12 cellular contexts compared by ENCODE assay signal in the genomic region with DNA sequence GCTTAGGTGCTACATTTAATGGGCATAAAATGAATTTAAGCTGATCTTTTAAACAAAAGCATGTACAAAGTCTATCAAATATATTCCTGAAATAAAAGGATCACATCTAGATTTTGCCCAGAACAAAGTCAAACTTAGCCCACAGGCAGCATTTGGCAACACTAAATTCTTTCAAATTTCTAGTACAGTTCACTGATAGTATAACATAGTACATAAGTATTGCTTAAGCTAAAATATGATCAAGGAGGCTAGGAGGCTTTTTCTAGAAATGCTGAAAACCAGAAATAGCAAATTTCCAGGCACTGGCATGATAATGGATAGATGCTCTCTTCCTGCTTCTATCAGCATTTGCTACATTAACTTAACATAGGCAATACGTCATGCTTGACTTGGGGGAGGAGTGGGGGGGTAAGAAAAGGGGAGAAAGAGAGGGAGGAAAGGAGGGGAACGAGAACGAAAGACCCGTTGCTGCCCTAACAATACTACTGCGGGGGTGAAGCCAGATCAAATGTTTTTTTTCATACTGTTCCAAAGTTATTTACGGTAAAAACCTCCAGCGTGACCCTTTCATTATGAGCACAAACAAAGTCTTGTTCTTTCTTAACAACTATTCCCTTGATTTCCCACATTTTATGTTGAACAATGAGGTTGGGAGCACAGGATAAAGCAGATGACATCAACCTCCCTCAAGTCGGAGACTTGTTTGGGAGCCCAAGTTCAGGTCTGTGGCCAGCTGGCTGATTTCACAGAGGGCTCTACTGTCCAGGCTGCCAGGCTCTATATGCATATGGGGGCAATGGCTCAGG. TPM values are rescaled to one million over a fixed set of nuclear protein-coding genes. Genes with fewer than 3 reads are reported as not detected.
DNase-seq lines count a peak whose midpoint lies in the region; ATAC-seq and TF ChIP-seq lines count a peak whose summit lies in the region.
"Had no signal": no experiment of that assay in that cellular context is flagged by ENCODE, and none has a peak within 500 bp of the region (broad histone marks: within the 10 kb centered on the region; RNA-seq: fewer than 3 reads in every experiment).

No MANE protein-coding gene starts in this region.

- H3K9me3 ChIP-seq in right cardiac atrium (ENCODE audit: control insufficient read depth, low read length) = no peaks in the 10 kb centered on the region
- no peaks in the 10 kb centered on the region for H3K9me3 ChIP-seq in GM23248 (ENCODE audit: low read depth)

- no peaks in the 10 kb centered on the region for H3K27me3 Mint-ChIP-seq in brain
- H3K27me3 Mint-ChIP-seq in activated CD4-positive, alpha-beta T cell treated with anti-CD3 and anti-CD28 coated beads, Interleukin-2, amount 10 ng/mL, durations not matched to agents 7 days and 5 days = no peaks in the 10 kb centered on the region
- H3K27me3 Mint-ChIP-seq: effector memory CD8-positive, alpha-beta T cell; natural killer cell treated with Interleukin-12 subunit alpha and Interleukin-12 subunit beta and Interleukin-15 and Interleukin-18, amount 100 ng/mL, for 72 hours had no signal

- H3K4me3 Mint-ChIP-seq in brain = peak overlapping the region in 4 of 5 experiments; percentile 39 to 69 (median 56)
- no peak overlapping the region for H3K4me3 Mint-ChIP-seq in activated CD4-positive, alpha-beta T cell treated with anti-CD3 and anti-CD28 coated beads, Interleukin-2, amount 10 ng/mL, durations not matched to agents 7 days and 5 days
- H3K4me3 Mint-ChIP-seq: effector memory CD8-positive, alpha-beta T cell; natural killer cell treated with Interleukin-12 subunit alpha and Interleukin-12 subunit beta and Interleukin-15 and Interleukin-18, amount 100 ng/mL, for 72 hours had no signal

- H2AFZ ChIP-seq in GM23248 = no peak overlapping the region

- 41% methylated on average over 8 of the region's 8 CpGs for WGBS in right cardiac atrium
- WGBS in GM23248 (ENCODE audit: low coverage in 1 of 2, low lambda C conversion rate in 2 of 2, missing lambda C conversion rate in 2 of 2), 2 experiments = 67 to 73% methylated on average over 8 of the region's 8 CpGs

- peak; percentile 61 to 69 for ATAC-seq in right cardiac atrium
- ATAC-seq in HG02642 (IDR thresholded peaks at IDR 0.05; ENCODE audit: poor library complexity, unreplicated experiment) = no peak
- ATAC-seq: effector memory CD8-positive, alpha-beta T cell; natural killer cell treated with Interleukin-12 subunit alpha and Interleukin-12 subunit beta and Interleukin-15 and Interleukin-18, amount 100 ng/mL, for 72 hours had no signal

- peak; percentile 16 for DNase-seq in G401 (ENCODE audit: low spot score)
- peak in 1 of 3 donors; percentile 62 for DNase-seq in right cardiac atrium
- peak; percentile 56 to 96 (median 70) for DNase-seq in posterior cingulate gyrus
- no peak for DNase-seq in activated CD4-positive, alpha-beta T cell treated with anti-CD3 and anti-CD28 coated beads, Interleukin-2, amount 10 ng/mL, durations not matched to agents 7 days and 5 days
- DNase-seq in hepatic stellate cell (ENCODE audit: low spot score) = no peak
- no peak for DNase-seq in GM23248
- DNase-seq: activated gamma-delta T cell treated with Interleukin-2 at 50 U/mL for 16 hours; effector memory CD8-positive, alpha-beta T cell; stimulated activated CD4-positive, alpha-beta T cell treated with anti-CD3 and anti-CD28 coated beads, Interleukin-2, amount 100 ng/mL, for 48 hours had no signal

- CTCF ChIA-PET in activated CD4-positive, alpha-beta T cell treated with anti-CD3 and anti-CD28 coated beads, Interleukin-2, amount 10 ng/mL, durations not matched to agents 7 days and 5 days (lab: Charles Lee) = interaction anchor here (0.9 to 1.0 kb wide), 2 partner anchors 9 to 25 kb away, joined by 3 to 4 read pairs; no protein-coding TSS in a partner anchor

- in situ Hi-C loops in G401 (cut with HindIII; ENCODE audit: low sequenced_read_pairs) = no loop called here
- in situ Hi-C loops in GM23248 (cut with MboI) = no loop called here

- H3K36me3 ChIP-seq in GM23248 (ENCODE audit: low read depth) = no peaks in the 10 kb centered on the region

- H3K4me3 ChIP-seq in right cardiac atrium (ENCODE audit: low read length) (no peak overlapping the region), GM23248 (no peak overlapping the region)

- no peak overlapping the region for H3K4me2 ChIP-seq in GM23248 (ENCODE audit: unreplicated experiment)

- H3K4me1 ChIP-seq in right cardiac atrium (ENCODE audit: control insufficient read depth, insufficient read depth, low read length) (peaks cover 2% of the 10 kb centered on the region), GM23248 (ENCODE audit: insufficient read depth) (peaks cover 4% of the 10 kb centered on the region; the same call in 1 of the 2 replicates)

- H3K9me3 Mint-ChIP-seq in brain = no peaks in the 10 kb centered on the region
- H3K9me3 Mint-ChIP-seq in activated CD4-positive, alpha-beta T cell treated with anti-CD3 and anti-CD28 coated beads, Interleukin-2, amount 10 ng/mL, durations not matched to agents 7 days and 5 days = no peaks in the 10 kb centered on the region
- H3K9me3 Mint-ChIP-seq: effector memory CD8-positive, alpha-beta T cell; natural killer cell treated with Interleukin-12 subunit alpha and Interleukin-12 subunit beta and Interleukin-15 and Interleukin-18, amount 100 ng/mL, for 72 hours had no signal

- POLR2A ChIA-PET in activated CD4-positive, alpha-beta T cell treated with anti-CD3 and anti-CD28 coated beads, Interleukin-2, amount 10 ng/mL, durations not matched to agents 7 days and 5 days (lab: Charles Lee) = interaction anchor here (0.7 kb wide), 1 partner anchor 21 kb away, joined by 3 read pairs; no protein-coding TSS in a partner anchor

- H3F3A ChIP-seq in GM23248 (ENCODE audit: insufficient read depth) = no peaks in the 10 kb centered on the region

- peaks cover 25% of the 10 kb centered on the region; the same call in 1 of the 2 replicates for H4K20me1 ChIP-seq in GM23248 (ENCODE audit: insufficient read depth)

- H3K27me3 ChIP-seq in right cardiac atrium (ENCODE audit: control insufficient read depth, insufficient read depth) (no peaks in the 10 kb centered on the region), GM23248 (replicated peaks; ENCODE audit: insufficient read depth) (no peaks in the 10 kb centered on the region)

- no peak overlapping the region for H3K27ac ChIP-seq in right cardiac atrium (ENCODE audit: low read length)
- no peak overlapping the region for H3K27ac ChIP-seq in GM23248

- intact Hi-C loops in right cardiac atrium (cut with DNase I) (no loop called here), posterior cingulate gyrus (cut with DNase I) (no loop called here)

- peak overlapping the region in 4 of 5 experiments; percentile 71 to 96 (median 93) for H3K27ac Mint-ChIP-seq in brain
- H3K27ac Mint-ChIP-seq in activated CD4-positive, alpha-beta T cell treated with anti-CD3 and anti-CD28 coated beads, Interleukin-2, amount 10 ng/mL, durations not matched to agents 7 days and 5 days = no peak overlapping the region
- H3K27ac Mint-ChIP-seq: natural killer cell treated with Interleukin-12 subunit alpha and Interleukin-12 subunit beta and Interleukin-15 and Interleukin-18, amount 100 ng/mL, for 72 hours had no signal

- no peak overlapping the region for H3K9ac ChIP-seq in GM23248

- peaks cover 100% of the 10 kb centered on the region for H3K79me2 ChIP-seq in GM23248 (ENCODE audit: insufficient read depth)

- H3K36me3 Mint-ChIP-seq in brain = peaks cover 11% of the 10 kb centered on the region
- H3K36me3 Mint-ChIP-seq in activated CD4-positive, alpha-beta T cell treated with anti-CD3 and anti-CD28 coated beads, Interleukin-2, amount 10 ng/mL, durations not matched to agents 7 days and 5 days (ENCODE audit: low read depth) = peaks cover 8% of the 10 kb centered on the region
- H3K36me3 Mint-ChIP-seq: natural killer cell treated with Interleukin-12 subunit alpha and Interleukin-12 subunit beta and Interleukin-15 and Interleukin-18, amount 100 ng/mL, for 72 hours had no signal

- H3K4me1 Mint-ChIP-seq in brain = peaks cover 64% of the 10 kb centered on the region
- peaks cover 51% of the 10 kb centered on the region for H3K4me1 Mint-ChIP-seq in activated CD4-positive, alpha-beta T cell treated with anti-CD3 and anti-CD28 coated beads, Interleukin-2, amount 10 ng/mL, durations not matched to agents 7 days and 5 days

- TF ChIP-seq CTCF in brain (conservative IDR thresholded peaks at IDR 0.05) = no peak

- no peaks in the 10 kb centered on the region for H3K9me2 ChIP-seq in GM23248 (ENCODE audit: insufficient read depth)

RNA-seq across cellular contexts. Expression of a gene that starts 10.6 kb away (rescaled TPM):
- total RNA-seq in G401 (2014; rRNA removed; shearing (Covaris generic)) = 180 and 202 TPM in 2 replicates
- polyA plus RNA-seq in brain (ENCODE audit: insufficient read depth, low read depth, low replicate concordance) (227 TPM), right cardiac atrium (141 TPM), GM23248 (2016; fragmentation: Nextera tagmentation; extraction: Ambion mirVana) (540 and 553 TPM in 2 replicates)
- total RNA-seq in right cardiac atrium = 100 to 1,000 TPM; 246 to 333 (median 297) TPM
- 100 to 1,000 TPM; 175 to 213 TPM for total RNA-seq in activated CD4-positive, alpha-beta T cell treated with anti-CD3 and anti-CD28 coated beads, Interleukin-2, amount 10 ng/mL, durations not matched to agents 7 days and 5 days
- total RNA-seq in GM23248 (2014; rRNA removed; shearing (Covaris generic)) = 359 and 363 TPM in 2 replicates

RNA-seq across cellular contexts. Expression of a gene that starts 38.9 kb away (rescaled TPM):
- 47.9 and 49.3 TPM in 2 replicates for total RNA-seq in G401 (2014; rRNA removed; shearing (Covaris generic))
- polyA plus RNA-seq in brain (ENCODE audit: insufficient read depth, low read depth, low replicate concordance) = 37.7 TPM
- 100 to 1,000 TPM; 112 to 129 (median 123) TPM for total RNA-seq in right cardiac atrium
- 48.5 TPM for polyA plus RNA-seq in right cardiac atrium
- total RNA-seq in activated CD4-positive, alpha-beta T cell treated with anti-CD3 and anti-CD28 coated beads, Interleukin-2, amount 10 ng/mL, durations not matched to agents 7 days and 5 days = 10 to 100 TPM; 74.9 to 81.6 TPM
- total RNA-seq in GM23248 (2014; rRNA removed; shearing (Covaris generic)) = 27.6 and 41.0 TPM in 2 replicates
- 41.2 and 47.6 TPM in 2 replicates for polyA plus RNA-seq in GM23248 (2016; fragmentation: Nextera tagmentation; extraction: Ambion mirVana)

Comparison
In these comparisons a context has a peak if more than half of its experiments do, and no peak if none do; other contexts are left out.
1. DNase-seq: peak in G401 (single experiment) and posterior cingulate gyrus (10 of 10); none in activated CD4-positive, alpha-beta T cell treated with anti-CD3 and anti-CD28 coated beads, Interleukin-2, amount 10 ng/mL, durations not matched to agents 7 days and 5 days (single experiment), hepatic stellate cell (single experiment) and GM23248 (single experiment).